In genomic region chr17:34378664-34379101, GRCh38 we compare ENCODE assay signal across 10 cellular contexts. TPM values are rescaled to one million over a fixed set of nuclear protein-coding genes. Genes with fewer than 3 reads are reported as not detected.
DNase-seq lines count a peak whose midpoint lies in the region; ATAC-seq and TF ChIP-seq lines count a peak whose summit lies in the region.
"Had no signal": no experiment of that assay in that cellular context is flagged by ENCODE, and none has a peak within 500 bp of the region (broad histone marks: within the 10 kb centered on the region; RNA-seq: fewer than 3 reads in every experiment).

No MANE protein-coding gene starts in this region.

- intact Hi-C loops in mammary epithelial cell (cut with micrococcal nuclease) = no loop called here

- TF ChIP-seq CTCF in mammary epithelial cell (conservative IDR thresholded peaks at IDR 0.05 in 1 of 2, IDR thresholded peaks at IDR 0.05 in 1 of 2; ENCODE audit: extremely low read depth in 1 of 2, insufficient read depth in 1 of 2, low read depth in 1 of 2, low read length in 2 of 2) = no peak

- BruUV-seq in mammary epithelial cell (replicated peaks; lab: Mats Ljungman, UMichigan) = no TSS peak

- H3K4me1 ChIP-seq in mammary epithelial cell (ENCODE audit: insufficient read depth, low read length) = no peaks in the 10 kb centered on the region

- H3K36me3 ChIP-seq in mammary epithelial cell (ENCODE audit: insufficient read depth, low read length) = no peaks in the 10 kb centered on the region

- H3K4me3 Mint-ChIP-seq in natural killer cell treated with Interleukin-12 subunit alpha and Interleukin-12 subunit beta and Interleukin-15 and Interleukin-18, amount 100 ng/mL, for 72 hours = peak overlapping the region; percentile 40

- no peak overlapping the region for H3K4me2 ChIP-seq in mammary epithelial cell (ENCODE audit: insufficient read depth, low read depth, low read length)

- H3K27me3 Mint-ChIP-seq in natural killer cell treated with Interleukin-12 subunit alpha and Interleukin-12 subunit beta and Interleukin-15 and Interleukin-18, amount 100 ng/mL, for 72 hours = peaks cover 0 to 14% of the 10 kb centered on the region in 2 donors

- no peak overlapping the region for H3K4me3 ChIP-seq in mammary epithelial cell (replicated peaks in 1 of 3; ENCODE audit: insufficient read depth in 1 of 3, low read depth in 2 of 3, low read length in 3 of 3)

- no peak overlapping the region for H3K27ac ChIP-seq in mammary epithelial cell (ENCODE audit: insufficient read depth, low read depth, low read length)

- H3K4me1 Mint-ChIP-seq in natural killer cell treated with Interleukin-12 subunit alpha and Interleukin-12 subunit beta and Interleukin-15 and Interleukin-18, amount 100 ng/mL, for 72 hours (ENCODE audit: low read depth in 2 of 2) = peaks cover 5 to 28% of the 10 kb centered on the region in 2 donors

- no peaks in the 10 kb centered on the region for H3K9me3 Mint-ChIP-seq in natural killer cell treated with Interleukin-12 subunit alpha and Interleukin-12 subunit beta and Interleukin-15 and Interleukin-18, amount 100 ng/mL, for 72 hours

- WGBS in mammary epithelial cell (ENCODE audit: low coverage, missing lambda C conversion rate) = 80% methylated on average over 5 of the region's 6 CpGs

- H3K27me3 ChIP-seq in mammary epithelial cell (ENCODE audit: insufficient read depth, low read length) = no peaks in the 10 kb centered on the region

- H2AFZ ChIP-seq in mammary epithelial cell (ENCODE audit: low read depth, low read length) = no peak overlapping the region

- ATAC-seq in activated CD4-positive, CD25-positive, alpha-beta regulatory T cell treated with anti-CD3 and anti-CD28 coated beads, Interleukin-2, amount 50 U/mL, for 24 hours = peak; percentile 25 to 48
- ATAC-seq in HG02885 (IDR thresholded peaks at IDR 0.05; ENCODE audit: poor library complexity, unreplicated experiment) (peak; percentile 77), GM21723 (IDR thresholded peaks at IDR 0.05; ENCODE audit: unreplicated experiment) (no peak)
- peak; percentile 57 to 73 for ATAC-seq in natural killer cell treated with Interleukin-12 subunit alpha and Interleukin-12 subunit beta and Interleukin-15 and Interleukin-18, amount 100 ng/mL, for 72 hours

- CTCF ChIA-PET in mammary epithelial cell (lab: Charles Lee; ENCODE audit: low non-redundant PET) = no interaction called here

- in situ Hi-C loops in mammary epithelial cell (cut with MboI; ENCODE audit: low sequenced_read_pairs in 2 of 2) = no loop called here

- H4K20me1 ChIP-seq in mammary epithelial cell (ENCODE audit: insufficient read depth, low read length) = no peaks in the 10 kb centered on the region

- no peak overlapping the region for H3K9ac ChIP-seq in mammary epithelial cell (ENCODE audit: insufficient read depth, low read length)

- H3K27ac Mint-ChIP-seq in natural killer cell treated with Interleukin-12 subunit alpha and Interleukin-12 subunit beta and Interleukin-15 and Interleukin-18, amount 100 ng/mL, for 72 hours = peak overlapping the region in 1 of 2 donors; percentile 57

- no peaks in the 10 kb centered on the region for H3K79me2 ChIP-seq in mammary epithelial cell (ENCODE audit: insufficient read depth, low read length)

- no peaks in the 10 kb centered on the region for H3K9me3 ChIP-seq in mammary epithelial cell (replicated peaks; ENCODE audit: insufficient read depth, low read length)

- no peaks in the 10 kb centered on the region for H3K36me3 Mint-ChIP-seq in natural killer cell treated with Interleukin-12 subunit alpha and Interleukin-12 subunit beta and Interleukin-15 and Interleukin-18, amount 100 ng/mL, for 72 hours

- DNase-seq in activated CD4-positive, CD25-positive, alpha-beta regulatory T cell (lab: John Stamatoyannopoulos, UW) = no peak
- DNase-seq in RPMI8226 (peak; percentile 84), mammary epithelial cell (no peak), NCI-H2196 treated with DMSO at 0.1 percent for 48 hours (lab: John Stamatoyannopoulos, UW; ENCODE audit: unreplicated experiment) (no peak)
- no peak for DNase-seq in natural killer cell treated with Interleukin-12 subunit alpha and Interleukin-12 subunit beta and Interleukin-15 and Interleukin-18, amount 100 ng/mL, for 72 hours (ENCODE audit: low spot score)
- DNase-seq: NCI-H526 treated with DMSO at 0.1 percent for 48 hours had no signal

- dilution Hi-C loops in mammary epithelial cell (cut with HindIII; ENCODE audit: low sequenced_read_pairs) = no loop called here

RNA-seq across cellular contexts. Expression of gene CCL1, which starts 15.7 kb away (rescaled TPM):
- 1 to 10 TPM; 3.5 to 4.8 TPM for total RNA-seq in natural killer cell treated with Interleukin-12 subunit alpha and Interleukin-12 subunit beta and Interleukin-15 and Interleukin-18, amount 100 ng/mL, for 72 hours
- total RNA-seq in mammary epithelial cell = not detected
- not detected for polyA plus RNA-seq in mammary epithelial cell
- not detected for polyA minus RNA-seq in mammary epithelial cell
- total RNA-seq: renal cortical epithelial cell had no signal

RNA-seq across cellular contexts. Expression of gene CCL13, which starts 22.4 kb away (rescaled TPM):
- not detected for total RNA-seq in natural killer cell treated with Interleukin-12 subunit alpha and Interleukin-12 subunit beta and Interleukin-15 and Interleukin-18, amount 100 ng/mL, for 72 hours
- not detected for total RNA-seq in mammary epithelial cell
- not detected for polyA plus RNA-seq in mammary epithelial cell
- polyA minus RNA-seq in mammary epithelial cell = not detected
- total RNA-seq: renal cortical epithelial cell had no signal

RNA-seq across cellular contexts. Expression of gene CCL8, which starts 59.4 kb away (rescaled TPM):
- not detected for total RNA-seq in natural killer cell treated with Interleukin-12 subunit alpha and Interleukin-12 subunit beta and Interleukin-15 and Interleukin-18, amount 100 ng/mL, for 72 hours
- total RNA-seq in mammary epithelial cell = not detected
- polyA plus RNA-seq in mammary epithelial cell = not detected
- polyA minus RNA-seq in mammary epithelial cell = not detected
- total RNA-seq: renal cortical epithelial cell had no signal

Comparison
In these comparisons a context has a peak if more than half of its experiments do, and no peak if none do; other contexts are left out.
1. RNA of gene CCL1, which starts 15.7 kb away (total RNA-seq): 3.5 to 4.8 TPM in natural killer cell treated with Interleukin-12 subunit alpha and Interleukin-12 subunit beta and Interleukin-15 and Interleukin-18, amount 100 ng/mL, for 72 hours; not detected in mammary epithelial cell; every median in the first group is over 4 times any median in the second.